ENCODE assay signal across 16 cellular contexts in genomic region chr11:114705280-114706024, GRCh38. TPM values are rescaled to one million over a fixed set of nuclear protein-coding genes. Genes with fewer than 3 reads are reported as not detected.
DNase-seq lines count a peak whose midpoint lies in the region; ATAC-seq and TF ChIP-seq lines count a peak whose summit lies in the region.
"Had no signal": no experiment of that assay in that cellular context is flagged by ENCODE, and none has a peak within 500 bp of the region (broad histone marks: within the 10 kb centered on the region; RNA-seq: fewer than 3 reads in every experiment).

No MANE protein-coding gene starts in this region.

- H3K9me3 ChIP-seq in heart left ventricle (peaks cover 0 to 2% (median 0%) of the 10 kb centered on the region in 12 donors), mucosa of descending colon (peaks cover 2% of the 10 kb centered on the region), tibial artery (peaks cover 0 to 2% (median 0%) of the 10 kb centered on the region in 3 donors)

- TF ChIP-seq POLR2A in heart left ventricle (IDR thresholded peaks at IDR 0.05): no peak

- H3K36me3 ChIP-seq in heart left ventricle (no peaks in the 10 kb centered on the region), mucosa of descending colon (ENCODE audit: low read depth) (no peaks in the 10 kb centered on the region), tibial artery (no peaks in the 10 kb centered on the region)
- H3K36me3 ChIP-seq: BLaER1 had no signal

- WGBS in heart left ventricle, 4 donors: 22 to 55% (median 32%) methylated on average over 4 of the region's 4 CpGs

- TF ChIP-seq CTCF in heart left ventricle (IDR thresholded peaks at IDR 0.05): no peak
- no peak for TF ChIP-seq CTCF in mucosa of descending colon (IDR thresholded peaks at IDR 0.05)
- TF ChIP-seq CTCF in tibial artery (IDR thresholded peaks at IDR 0.05): no peak

- H3K27me3 ChIP-seq in heart left ventricle (no peaks in the 10 kb centered on the region), tibial artery (no peaks in the 10 kb centered on the region)
- H3K27me3 ChIP-seq: BLaER1 had no signal

- peak in 3 of 4 donors; percentile 64 to 90 (median 78) for ATAC-seq in heart left ventricle
- ATAC-seq in mucosa of descending colon: peak; percentile 81
- ATAC-seq in HG03108 (IDR thresholded peaks at IDR 0.05; ENCODE audit: unreplicated experiment): no peak

- H3K4me3 ChIP-seq in heart left ventricle (no peak overlapping the region), mucosa of descending colon (no peak overlapping the region), tibial artery (no peak overlapping the region)
- H3K4me3 ChIP-seq: BLaER1 had no signal

- H3K4me1 ChIP-seq in heart left ventricle: peaks cover 0 to 6% (median 0%) of the 10 kb centered on the region in 12 donors
- peaks cover 6% of the 10 kb centered on the region for H3K4me1 ChIP-seq in mucosa of descending colon (ENCODE audit: low read depth)
- peaks cover 0 to 17% (median 3%) of the 10 kb centered on the region in 4 donors for H3K4me1 ChIP-seq in tibial artery
- H3K4me1 ChIP-seq: BLaER1 had no signal

- intact Hi-C loops in heart left ventricle (cut with DNase I): no loop called here
- intact Hi-C loops in mucosa of descending colon (cut with DNase I, micrococcal nuclease): no loop called here
- intact Hi-C loops in tibial artery (cut with DNase I; ENCODE audit: low total_unique reads): no loop called here

- H3K27ac ChIP-seq in heart left ventricle (peak overlapping the region in 2 of 12 donors; percentile 11 to 52), tibial artery (no peak overlapping the region)
- H3K27ac ChIP-seq: BLaER1 had no signal

- peak; percentile 15 for DNase-seq in NCI-H146 (lab: John Stamatoyannopoulos, UW)
- no peak for DNase-seq in NCI-H146 treated with DMSO at 0.1 percent for 48 hours (lab: John Stamatoyannopoulos, UW; ENCODE audit: unreplicated experiment)
- DNase-seq in heart left ventricle: peak in 3 of 5 donors; percentile 9 to 47 (median 18)
- peak in 2 of 3 donors; percentile 33 to 49 for DNase-seq in mucosa of descending colon
- DNase-seq in tibial artery: peak; percentile 81 to 82
- no peak for DNase-seq in NCI-H2107 (lab: John Stamatoyannopoulos, UW)
- no peak for DNase-seq in occipital lobe (lab: John Stamatoyannopoulos, UW)
- DNase-seq: 8988T; CD8-positive, alpha-beta memory T cell; Karpas-422; NCI-H2081 treated with DMSO at 0.1 percent for 48 hours; NCI-H226; NCI-H526 treated with DMSO at 0.1 percent for 48 hours; SHP77 had no signal

RNA-seq across cellular contexts. Expression of gene NXPE2, which starts 27.1 kb away (rescaled TPM):
- under 1 TPM in 4 of 9 donors, not detected in 5; 0.14 to 0.32 (median 0.18) TPM for total RNA-seq in heart left ventricle
- under 1 TPM in 1 of 2 donors, not detected in 1; 0.03 TPM for polyA plus RNA-seq in heart left ventricle
- 10 to 100 TPM; 20.4 to 43.8 (median 24.9) TPM for total RNA-seq in mucosa of descending colon
- total RNA-seq in occipital lobe: 0.78 TPM
- total RNA-seq: CD8-positive, alpha-beta memory T cell had no signal
- polyA plus RNA-seq: CD8-positive, alpha-beta memory T cell had no signal

Comparison
In these comparisons a context has a peak if more than half of its experiments do, and no peak if none do; other contexts are left out.
1. DNase-seq: peak in NCI-H146 (single experiment), heart left ventricle (3 of 5), mucosa of descending colon (2 of 3) and tibial artery (2 of 2); none in NCI-H146 treated with DMSO at 0.1 percent for 48 hours (single experiment), NCI-H2107 (single experiment) and occipital lobe (single experiment).
2. RNA of gene NXPE2, which starts 27.1 kb away (total RNA-seq): 20.4 to 43.8 TPM in mucosa of descending colon; 0.78 TPM in occipital lobe (single experiment) and 0.14 to 0.32 TPM in heart left ventricle; every median in the first group is over 10 times any median in the second.